Comparison of ENCODE assay signal across 10 cellular contexts in genomic region chr11:67403085-67403484, GRCh38. TPM values are rescaled to one million over a fixed set of nuclear protein-coding genes. Genes with fewer than 3 reads are reported as not detected.
A peak's percentile ranks its signal among the peaks of the same experiment; 100 is the strongest.
DNase-seq lines count a peak whose midpoint lies in the region; ATAC-seq, FAIRE-seq and TF ChIP-seq lines count a peak whose summit lies in the region.
"Not testable (repeated sequence)": the region's sequence is repeated elsewhere in the genome, so short reads cannot be mapped to it uniquely, and the experiment has no call there.
"Had no signal": no experiment of that assay in that cellular context is flagged by ENCODE, and none has a peak within 500 bp of the region (broad histone marks: within the 10 kb centered on the region; RNA-seq: fewer than 3 reads in every experiment).

No MANE protein-coding gene starts in this region.

- not testable (repeated sequence) for H3K27me3 ChIP-seq in upper lobe of right lung

- H3K27ac Mint-ChIP-seq in T-helper 1 cell treated with Interleukin-12 subunit alpha and Interleukin-12 subunit beta and Interleukin-4 antibody, amounts not matched to agents 30 μg/mL and 1 μg/mL, for 36 hours = peak overlapping the region; percentile 87
- peak overlapping the region; percentile 90 for H3K27ac Mint-ChIP-seq in activated T-helper 2 cell treated with anti-CD3 and anti-CD28 coated beads, Interferon-gamma antibody, Interleukin-2, Interleukin-4, amounts not matched to agents 10 μg/mL and 5 μg/mL and 100 μg/mL, durations not matched to agents 14 hours and 24 hours and 36 hours
- H3K27ac Mint-ChIP-seq in endothelial cell (ENCODE audit: unreplicated experiment) = peak overlapping the region; percentile 64
- H3K27ac Mint-ChIP-seq in nephron progenitor cell = peak overlapping the region; percentile 93

- not testable (repeated sequence) for H3K27me3 Mint-ChIP-seq in T-helper 1 cell treated with Interleukin-12 subunit alpha and Interleukin-12 subunit beta and Interleukin-4 antibody, amounts not matched to agents 30 μg/mL and 1 μg/mL, for 36 hours (ENCODE audit: low read depth); activated T-helper 2 cell treated with anti-CD3 and anti-CD28 coated beads, Interferon-gamma antibody, Interleukin-2, Interleukin-4, amounts not matched to agents 10 μg/mL and 5 μg/mL and 100 μg/mL, durations not matched to agents 14 hours and 24 hours and 36 hours (ENCODE audit: low read depth); nephron progenitor cell (ENCODE audit: low read depth, poor library complexity)
- peaks cover 10% of the 10 kb centered on the region for H3K27me3 Mint-ChIP-seq in endothelial cell (ENCODE audit: unreplicated experiment)

- H3K4me1 ChIP-seq in upper lobe of right lung = peaks cover 36% of the 10 kb centered on the region

- intact Hi-C loops in activated T-helper 2 cell treated with anti-CD3 and anti-CD28 coated beads, Interferon-gamma antibody, Interleukin-2, Interleukin-4, amounts not matched to agents 10 μg/mL and 5 μg/mL and 100 μg/mL, durations not matched to agents 14 hours and 24 hours and 36 hours (cut with micrococcal nuclease) = loop anchor here (2.0 to 5.0 kb wide), 4 partner anchors 66 to 204 kb away; partner anchors contain the start of genes NDUFV1 and TMEM134
- intact Hi-C loops in upper lobe of right lung (cut with DNase I) = loop anchor here (10.0 kb wide), 1 partner anchor 102 kb away; the partner anchor contains the start of genes CDK2AP2 and PITPNM1

- FAIRE-seq in GM12892 (lab: Jason Lieb, UNC) = peak; percentile 21

- not testable (repeated sequence) for H3K9me3 Mint-ChIP-seq in T-helper 1 cell treated with Interleukin-12 subunit alpha and Interleukin-12 subunit beta and Interleukin-4 antibody, amounts not matched to agents 30 μg/mL and 1 μg/mL, for 36 hours; activated T-helper 2 cell treated with anti-CD3 and anti-CD28 coated beads, Interferon-gamma antibody, Interleukin-2, Interleukin-4, amounts not matched to agents 10 μg/mL and 5 μg/mL and 100 μg/mL, durations not matched to agents 14 hours and 24 hours and 36 hours; endothelial cell (ENCODE audit: unreplicated experiment); nephron progenitor cell

- H3K4me1 Mint-ChIP-seq in T-helper 1 cell treated with Interleukin-12 subunit alpha and Interleukin-12 subunit beta and Interleukin-4 antibody, amounts not matched to agents 30 μg/mL and 1 μg/mL, for 36 hours (ENCODE audit: low read depth) = peaks cover 35% of the 10 kb centered on the region
- peaks cover 44% of the 10 kb centered on the region for H3K4me1 Mint-ChIP-seq in activated T-helper 2 cell treated with anti-CD3 and anti-CD28 coated beads, Interferon-gamma antibody, Interleukin-2, Interleukin-4, amounts not matched to agents 10 μg/mL and 5 μg/mL and 100 μg/mL, durations not matched to agents 14 hours and 24 hours and 36 hours (ENCODE audit: low read depth)
- H3K4me1 Mint-ChIP-seq in endothelial cell (ENCODE audit: unreplicated experiment) (peaks cover 30% of the 10 kb centered on the region), nephron progenitor cell (peaks cover 40% of the 10 kb centered on the region)

- H3K4me3 ChIP-seq in upper lobe of right lung = peak overlapping the region; percentile 49

- not testable (repeated sequence) for TF ChIP-seq CTCF in endothelial cell (IDR thresholded peaks at IDR 0.05; ENCODE audit: unreplicated experiment); nephron progenitor cell (IDR thresholded peaks at IDR 0.05); upper lobe of right lung (IDR thresholded peaks at IDR 0.05)

- peaks cover 46% of the 10 kb centered on the region for H3K36me3 Mint-ChIP-seq in T-helper 1 cell treated with Interleukin-12 subunit alpha and Interleukin-12 subunit beta and Interleukin-4 antibody, amounts not matched to agents 30 μg/mL and 1 μg/mL, for 36 hours (ENCODE audit: low read depth)
- peaks cover 52% of the 10 kb centered on the region for H3K36me3 Mint-ChIP-seq in activated T-helper 2 cell treated with anti-CD3 and anti-CD28 coated beads, Interferon-gamma antibody, Interleukin-2, Interleukin-4, amounts not matched to agents 10 μg/mL and 5 μg/mL and 100 μg/mL, durations not matched to agents 14 hours and 24 hours and 36 hours (ENCODE audit: low read depth)
- H3K36me3 Mint-ChIP-seq in endothelial cell (ENCODE audit: low read depth, unreplicated experiment); nephron progenitor cell (ENCODE audit: low read depth): not testable (repeated sequence)

- H3K9me3 ChIP-seq in upper lobe of right lung = not testable (repeated sequence)

- H3K36me3 ChIP-seq in upper lobe of right lung = peaks cover 25% of the 10 kb centered on the region

- DNase-seq in GM12892 (ENCODE audit: insufficient read length); activated T-helper 2 cell treated with anti-CD3 and anti-CD28 coated beads, Interferon-gamma antibody, Interleukin-2, Interleukin-4, amounts not matched to agents 10 μg/mL and 5 μg/mL and 100 μg/mL, durations not matched to agents 14 hours and 24 hours and 36 hours (ENCODE audit: low spot score); endothelial cell (ENCODE audit: low spot score); nephron progenitor cell; upper lobe of right lung: not testable (repeated sequence)

- not testable (repeated sequence) for TF ChIP-seq POLR2A in GM12892 (IDR thresholded peaks at IDR 0.05; ENCODE audit: low read depth, low read length)

- H3K4me3 Mint-ChIP-seq in T-helper 1 cell treated with Interleukin-12 subunit alpha and Interleukin-12 subunit beta and Interleukin-4 antibody, amounts not matched to agents 30 μg/mL and 1 μg/mL, for 36 hours = peak overlapping the region; percentile 91
- H3K4me3 Mint-ChIP-seq in activated T-helper 2 cell treated with anti-CD3 and anti-CD28 coated beads, Interferon-gamma antibody, Interleukin-2, Interleukin-4, amounts not matched to agents 10 μg/mL and 5 μg/mL and 100 μg/mL, durations not matched to agents 14 hours and 24 hours and 36 hours (ENCODE audit: low read depth) = peak overlapping the region; percentile 97
- not testable (repeated sequence) for H3K4me3 Mint-ChIP-seq in endothelial cell (ENCODE audit: unreplicated experiment); nephron progenitor cell

- ATAC-seq in upper lobe of right lung = not testable (repeated sequence)

- H3K27ac ChIP-seq in upper lobe of right lung = peak overlapping the region; percentile 72

RNA-seq across cellular contexts. Expression of gene TBC1D10C, which starts 0.8 kb away (rescaled TPM):
- 17.3 TPM for polyA plus RNA-seq in GM12892 (2012; ENCODE audit: missing spikeins)
- total RNA-seq in activated T-helper 2 cell treated with anti-CD3 and anti-CD28 coated beads, Interferon-gamma antibody, Interleukin-2, Interleukin-4, amounts not matched to agents 10 μg/mL and 5 μg/mL and 100 μg/mL, durations not matched to agents 14 hours and 24 hours and 36 hours = 112 and 118 TPM in 2 replicates
- 13.2 TPM for total RNA-seq in endothelial cell (ENCODE audit: unreplicated experiment)
- 26.8 TPM for total RNA-seq in upper lobe of right lung
- total RNA-seq: cardiac muscle cell, GM23248, M059J had no signal
- polyA plus RNA-seq: GM23248 had no signal

RNA-seq across cellular contexts. Expression of gene PPP1CA, which starts 1.4 kb away (rescaled TPM):
- polyA plus RNA-seq in GM12892 (2012; ENCODE audit: missing spikeins) = 152 TPM
- 250 and 262 TPM in 2 replicates for total RNA-seq in activated T-helper 2 cell treated with anti-CD3 and anti-CD28 coated beads, Interferon-gamma antibody, Interleukin-2, Interleukin-4, amounts not matched to agents 10 μg/mL and 5 μg/mL and 100 μg/mL, durations not matched to agents 14 hours and 24 hours and 36 hours
- total RNA-seq in endothelial cell (ENCODE audit: unreplicated experiment) (249 TPM), upper lobe of right lung (134 TPM)

RNA-seq across cellular contexts. Expression of gene RAD9A, which starts 11.3 kb away (rescaled TPM):
- polyA plus RNA-seq in GM12892 (2012; ENCODE audit: missing spikeins) = 15.3 TPM
- total RNA-seq in activated T-helper 2 cell treated with anti-CD3 and anti-CD28 coated beads, Interferon-gamma antibody, Interleukin-2, Interleukin-4, amounts not matched to agents 10 μg/mL and 5 μg/mL and 100 μg/mL, durations not matched to agents 14 hours and 24 hours and 36 hours = 32.1 and 34.1 TPM in 2 replicates
- total RNA-seq in endothelial cell (ENCODE audit: unreplicated experiment) (18.4 TPM), upper lobe of right lung (20.7 TPM)

RNA-seq across cellular contexts. Expression of gene CARNS1, which starts 12.4 kb away (rescaled TPM):
- polyA plus RNA-seq in GM12892 (2012; ENCODE audit: missing spikeins) = 0.28 TPM
- total RNA-seq in activated T-helper 2 cell treated with anti-CD3 and anti-CD28 coated beads, Interferon-gamma antibody, Interleukin-2, Interleukin-4, amounts not matched to agents 10 μg/mL and 5 μg/mL and 100 μg/mL, durations not matched to agents 14 hours and 24 hours and 36 hours = 0.51 and 0.68 TPM in 2 replicates
- total RNA-seq in endothelial cell (ENCODE audit: unreplicated experiment) (not detected), upper lobe of right lung (2.7 TPM)
- total RNA-seq: HT1080 had no signal

RNA-seq across cellular contexts. Expression of gene RPS6KB2, which starts 25.2 kb away (rescaled TPM):
- polyA plus RNA-seq in GM12892 (2012; ENCODE audit: missing spikeins) = 37.8 TPM
- 67.6 and 70.2 TPM in 2 replicates for total RNA-seq in activated T-helper 2 cell treated with anti-CD3 and anti-CD28 coated beads, Interferon-gamma antibody, Interleukin-2, Interleukin-4, amounts not matched to agents 10 μg/mL and 5 μg/mL and 100 μg/mL, durations not matched to agents 14 hours and 24 hours and 36 hours
- total RNA-seq in endothelial cell (ENCODE audit: unreplicated experiment) (44.2 TPM), upper lobe of right lung (40.0 TPM)
